1 cellular context compared by ENCODE assay signal in genomic region chr15:66581972-66582537, GRCh38.
A peak's percentile ranks its signal among the peaks of the same experiment; 100 is the strongest.
TF ChIP-seq lines count a peak whose summit lies in the region.

No MANE protein-coding gene starts in this region.

TF ChIP-seq in K562, 482 proteins besides CTCF, POLR2A, EP300 and RAD21 (continued from another document and continues in another):
- no peak for TF ChIP-seq NR0B1 (IDR thresholded peaks at IDR 0.05; ENCODE audit: partially characterized antibody)
- no peak for TF ChIP-seq ZNF644 (tag; IDR thresholded peaks at IDR 0.05; ENCODE audit: low read depth)
- TF ChIP-seq THRA (IDR thresholded peaks at IDR 0.05) = no peak
- TF ChIP-seq MAFF (IDR thresholded peaks at IDR 0.05; ENCODE audit: low read length) = no peak; the same call in 1 of the 2 replicates
- no peak for TF ChIP-seq SMAD2 (IDR thresholded peaks at IDR 0.05; ENCODE audit: low read depth, low read length)
- TF ChIP-seq CREB3L1 (IDR thresholded peaks at IDR 0.05; ENCODE audit: borderline replicate concordance, low read depth) = peak; percentile 86
- TF ChIP-seq SAP30 (IDR thresholded peaks at IDR 0.05; ENCODE audit: borderline replicate concordance, insufficient read depth, low read depth, low read length, poor library complexity, severe bottlenecking) = peak; percentile 75
- TF ChIP-seq NEUROD1 (IDR thresholded peaks at IDR 0.05; ENCODE audit: borderline replicate concordance, low read depth, low read length, partially characterized antibody) = peak; percentile 43
- TF ChIP-seq ZNF717 (CRISPR knock-in tag; IDR thresholded peaks at IDR 0.05) = no peak
- no peak for TF ChIP-seq PHF21A (IDR thresholded peaks at IDR 0.05; ENCODE audit: borderline replicate concordance, low read depth)
- TF ChIP-seq ATF1 (CRISPR knock-in tag; IDR thresholded peaks at IDR 0.05) = no peak
- peak; percentile 38; the same call in 1 of the 2 replicates for TF ChIP-seq ATF1 (tag; IDR thresholded peaks at IDR 0.05)
- TF ChIP-seq LEF1 (IDR thresholded peaks at IDR 0.05) = 0 out of 2 replicates have a peak, but pooled peaks have one; percentile 19
- TF ChIP-seq FOXK2 (conservative IDR thresholded peaks at IDR 0.05 in 1 of 2, IDR thresholded peaks at IDR 0.05 in 1 of 2; ENCODE audit: low read depth in 2 of 2) = peak; percentile 50 to 67; a peak in 2 of 4 replicates
- TF ChIP-seq THAP7 (CRISPR knock-in tag; IDR thresholded peaks at IDR 0.05) = no peak; the same call in 1 of the 2 replicates
- peak; percentile 36; the same call in 1 of the 2 replicates for TF ChIP-seq HMBOX1 (IDR thresholded peaks at IDR 0.05)
- TF ChIP-seq NKRF (IDR thresholded peaks at IDR 0.05; ENCODE audit: borderline replicate concordance) = peak; percentile 95; the same call in 1 of the 2 replicates
- peak; percentile 37; the same call in 1 of the 2 replicates for TF ChIP-seq CBX1 (IDR thresholded peaks at IDR 0.05; ENCODE audit: low read depth)
- peak; percentile 42; the same call in 1 of the 2 replicates for TF ChIP-seq THRB (CRISPR knock-in tag; conservative IDR thresholded peaks at IDR 0.05)
- TF ChIP-seq ELK1 (CRISPR knock-in tag; IDR thresholded peaks at IDR 0.05) = no peak
- TF ChIP-seq RB1 (IDR thresholded peaks at IDR 0.05; ENCODE audit: low read depth) = peak; percentile 49; the same call in 1 of the 2 replicates
- no peak for TF ChIP-seq MITF (IDR thresholded peaks at IDR 0.05)
- TF ChIP-seq MTA3 (IDR thresholded peaks at IDR 0.05; ENCODE audit: borderline replicate concordance) = peak; percentile 85
- TF ChIP-seq SNIP1 (IDR thresholded peaks at IDR 0.05; ENCODE audit: low read depth) = no peak
- TF ChIP-seq MLX (CRISPR knock-in tag; conservative IDR thresholded peaks at IDR 0.05) = no peak
- TF ChIP-seq NR2F6 (CRISPR knock-in tag; IDR thresholded peaks at IDR 0.05) = no peak
- TF ChIP-seq TGIF2 (CRISPR knock-in tag; IDR thresholded peaks at IDR 0.05) = no peak
- TF ChIP-seq ZNF512 (tag; IDR thresholded peaks at IDR 0.05) = no peak
- TF ChIP-seq KAT2B (IDR thresholded peaks at IDR 0.05; ENCODE audit: low read depth, low read length) = no peak
- TF ChIP-seq ID3 (CRISPR knock-in tag; IDR thresholded peaks at IDR 0.05) = no peak
- TF ChIP-seq ID3 (tag; IDR thresholded peaks at IDR 0.05) = no peak; the same call in 1 of the 2 replicates
- no peak for TF ChIP-seq NCOA1 (IDR thresholded peaks at IDR 0.05; ENCODE audit: low read depth)
- no peak for TF ChIP-seq ZNF395 (CRISPR knock-in tag; IDR thresholded peaks at IDR 0.05)
- no peak for TF ChIP-seq ZC3H11A (IDR thresholded peaks at IDR 0.05; ENCODE audit: low read depth, low read length)
- TF ChIP-seq PTTG1 (tag; IDR thresholded peaks at IDR 0.05; ENCODE audit: low read depth) = no peak
- no peak for TF ChIP-seq STAT5A (IDR thresholded peaks at IDR 0.05; ENCODE audit: borderline replicate concordance, low read length)
- no peak; the same call in 1 of the 2 replicates for TF ChIP-seq C11orf30 (IDR thresholded peaks at IDR 0.05; ENCODE audit: low read depth)
- TF ChIP-seq ZZZ3 (IDR thresholded peaks at IDR 0.05) = peak; percentile 66; the same call in 1 of the 2 replicates
- no peak for TF ChIP-seq ZNF551 (CRISPR knock-in tag; IDR thresholded peaks at IDR 0.05)
- TF ChIP-seq CREBBP (IDR thresholded peaks at IDR 0.05; ENCODE audit: low read depth, low read length) = no peak
- TF ChIP-seq ZNF24 (IDR thresholded peaks at IDR 0.05) = no peak
- TF ChIP-seq ZBTB26 (CRISPR knock-in tag; IDR thresholded peaks at IDR 0.05) = no peak
- no peak for TF ChIP-seq HDAC8 (tag; IDR thresholded peaks at IDR 0.05)
- TF ChIP-seq KLF13 (tag; IDR thresholded peaks at IDR 0.05; ENCODE audit: borderline replicate concordance, low read depth) = no peak
- no peak; the same call in 1 of the 2 replicates for TF ChIP-seq KLF6 (CRISPR knock-in tag; IDR thresholded peaks at IDR 0.05; ENCODE audit: borderline replicate concordance)
- TF ChIP-seq ZNF445 (CRISPR knock-in tag; IDR thresholded peaks at IDR 0.05; ENCODE audit: low read depth) = 0 out of 2 replicates have a peak, but pooled peaks have one; percentile 39
- no peak for TF ChIP-seq TSC22D4 (tag; IDR thresholded peaks at IDR 0.05)
- no peak for TF ChIP-seq ZFPM2 (CRISPR knock-in tag; IDR thresholded peaks at IDR 0.05)
